16 cellular contexts compared by ENCODE assay signal in the genomic region with DNA sequence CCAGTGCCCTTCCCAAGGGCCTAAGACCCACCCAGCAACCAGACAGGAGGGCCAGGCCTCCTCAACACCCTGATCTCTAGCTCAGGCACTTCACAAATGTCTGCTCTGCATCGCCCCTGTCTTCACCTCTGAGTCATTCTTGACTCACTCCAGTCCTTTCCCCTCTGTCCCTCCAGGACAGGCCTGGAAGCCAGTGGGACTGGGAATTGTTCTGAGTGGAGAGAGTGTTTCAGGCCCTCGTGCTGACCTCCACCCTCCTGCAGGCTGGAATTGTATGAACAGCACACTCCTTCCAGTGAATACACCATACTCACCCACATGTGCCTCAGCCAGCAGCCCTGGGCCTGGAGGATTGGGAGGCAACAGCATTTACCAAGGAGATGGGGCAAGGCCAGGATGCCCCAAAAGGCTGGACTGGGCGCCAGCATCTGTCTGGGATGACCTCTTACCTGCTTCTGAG.
DNase-seq lines count a peak whose midpoint lies in the region; ATAC-seq, FAIRE-seq and TF ChIP-seq lines count a peak whose summit lies in the region.
"Had no signal": no experiment of that assay in that cellular context is flagged by ENCODE, and none has a peak within 500 bp of the region (broad histone marks: within the 10 kb centered on the region; RNA-seq: fewer than 3 reads in every experiment).

No MANE protein-coding gene starts in this region.

- H3K9ac ChIP-seq in K562 (ENCODE audit: insufficient read depth in 1 of 2, low read depth in 2 of 2, low read length in 2 of 2): no peak overlapping the region

- TF ChIP-seq POLR2A in K562 (conservative IDR thresholded peaks at IDR 0.05): no peak

- no peak overlapping the region for H3K4me3 Mint-ChIP-seq in activated T-cell treated with anti-CD3 and anti-CD28 coated beads, Interleukin-2, amount 50 U/mL, for 72 hours
- H3K4me3 Mint-ChIP-seq: brain had no signal

- FAIRE-seq in K562 (lab: Jason Lieb, UNC) (no peak), urothelium cell line (lab: Jason Lieb, UNC) (peak; percentile 69)
- FAIRE-seq: pancreas had no signal

- BruUV-seq in K562 (replicated peaks; lab: Mats Ljungman, UMichigan): no TSS peak

- H4K20me1 ChIP-seq in K562 (replicated peaks; ENCODE audit: control insufficient read depth, insufficient read depth, low read length): no peaks in the 10 kb centered on the region

- in situ Hi-C loops in K562 (cut with MboI): no loop called here

- H3K4me1 ChIP-seq in K562 (replicated peaks in 1 of 2; ENCODE audit: control insufficient read depth in 2 of 2, insufficient read depth in 2 of 2, low read length in 2 of 2) (no peaks in the 10 kb centered on the region), left ventricle myocardium inferior (peaks cover 17% of the 10 kb centered on the region)
- H3K4me1 ChIP-seq: lower lobe of right lung, pancreas, stomach had no signal

- TF ChIP-seq RAD21 in K562 (CRISPR knock-in tag; conservative IDR thresholded peaks at IDR 0.05 in 1 of 2, IDR thresholded peaks at IDR 0.05 in 1 of 2): no peak

- no peaks in the 10 kb centered on the region for H3K36me3 Mint-ChIP-seq in activated T-cell treated with anti-CD3 and anti-CD28 coated beads, Interleukin-2, amount 50 U/mL, for 72 hours (ENCODE audit: insufficient read depth in 2 of 2)
- H3K36me3 Mint-ChIP-seq: brain had no signal

- no peak overlapping the region for H3K4me3 ChIP-seq in K562
- H3K4me3 ChIP-seq in left ventricle myocardium inferior: no peak overlapping the region
- H3K4me3 ChIP-seq: lower lobe of right lung, pancreas, stomach had no signal

- no peak overlapping the region for H2AFZ ChIP-seq in K562 (ENCODE audit: low read depth, low read length)

- H3K27ac Mint-ChIP-seq in activated T-cell treated with anti-CD3 and anti-CD28 coated beads, Interleukin-2, amount 50 U/mL, for 72 hours: no peak overlapping the region
- H3K27ac Mint-ChIP-seq: brain had no signal

- no peak overlapping the region for H3K4me2 ChIP-seq in K562 (ENCODE audit: insufficient read depth, low read length)

- TF ChIP-seq EP300 in K562 (IDR thresholded peaks at IDR 0.05; ENCODE audit: low read length): no peak

- H3K9me1 ChIP-seq in K562 (ENCODE audit: control insufficient read depth, insufficient read depth, low read length): no peaks in the 10 kb centered on the region

- ATAC-seq in K562: no peak
- no peak for ATAC-seq in activated T-cell treated with anti-CD3 and anti-CD28 coated beads, Interleukin-2, amount 50 U/mL, for 72 hours (replicated peaks in 1 of 2)
- ATAC-seq: lower lobe of right lung had no signal

- POLR2A ChIA-PET in K562 (lab: Yijun Ruan, JAX): no interaction called here

- H3K27me3 ChIP-seq in K562 (ENCODE audit: control insufficient read depth in 2 of 2, insufficient read depth in 2 of 2, low read length in 2 of 2) (peaks cover 0 to 4% of the 10 kb centered on the region in 2 experiments; a peak in 1 of 5 replicates), left ventricle myocardium inferior (ENCODE audit: low read depth) (no peaks in the 10 kb centered on the region)
- H3K27me3 ChIP-seq: pancreas, stomach had no signal

- H3K79me2 ChIP-seq in K562 (ENCODE audit: control insufficient read depth, insufficient read depth, low read length): no peaks in the 10 kb centered on the region

- 0% methylated on average over 2 of the region's 3 CpGs for WGBS in K562 (ENCODE audit: insufficient coverage, low coverage, missing lambda C conversion rate)

- DNase-seq in DMS53 (lab: John Stamatoyannopoulos, UW) (peak; percentile 32), DMS53 treated with DMSO at 0.1 percent for 48 hours (lab: John Stamatoyannopoulos, UW; ENCODE audit: unreplicated experiment) (no peak), K562 (ENCODE audit: extremely low read depth in 1 of 4, low spot score in 3 of 4) (no peak), left ventricle myocardium inferior (peak; percentile 29), urothelium cell line (ENCODE audit: low spot score) (peak; percentile 50), NCI-H1417 treated with DMSO at 0.1 percent for 48 hours (lab: John Stamatoyannopoulos, UW) (no peak), 8988T (no peak)
- DNase-seq in activated T-cell treated with anti-CD3 and anti-CD28 coated beads, Interleukin-2, amount 50 U/mL, for 72 hours: no peak
- DNase-seq: lower lobe of right lung; NCI-H1436 treated with DMSO at 0.1 percent for 48 hours; NCI-H82; pancreas; stimulated activated CD4-positive, alpha-beta T cell treated with anti-CD3 and anti-CD28 coated beads, Interleukin-4, amount 100 ng/mL, for 1 hour; stomach had no signal

- intact Hi-C loops in K562 (cut with micrococcal nuclease) (no loop called here), left ventricle myocardium inferior (cut with micrococcal nuclease) (no loop called here)

- no peaks in the 10 kb centered on the region for H3K4me1 Mint-ChIP-seq in activated T-cell treated with anti-CD3 and anti-CD28 coated beads, Interleukin-2, amount 50 U/mL, for 72 hours (ENCODE audit: low read depth)
- H3K4me1 Mint-ChIP-seq: brain had no signal

- H3K27me3 Mint-ChIP-seq in activated T-cell treated with anti-CD3 and anti-CD28 coated beads, Interleukin-2, amount 50 U/mL, for 72 hours (ENCODE audit: low read depth): peaks cover 11% of the 10 kb centered on the region

- CTCF ChIA-PET in K562 (lab: Yijun Ruan, JAX; ENCODE audit: low intra/inter-chr PET ratio): no interaction called here

- no peak overlapping the region for H3K27ac ChIP-seq in K562 (ENCODE audit: extremely low read depth, low read depth, low read length)
- H3K27ac ChIP-seq in left ventricle myocardium inferior (replicated peaks): no peak overlapping the region
- H3K27ac ChIP-seq: 22Rv1, lower lobe of right lung, pancreas, stomach had no signal

- no peaks in the 10 kb centered on the region for H3K36me3 ChIP-seq in K562 (ENCODE audit: control insufficient read depth, insufficient read depth, low read length)
- H3K36me3 ChIP-seq in left ventricle myocardium inferior: no peaks in the 10 kb centered on the region
- H3K36me3 ChIP-seq: lower lobe of right lung, pancreas, stomach had no signal

- no peak for TF ChIP-seq CTCF in K562 (IDR thresholded peaks at IDR 0.05 in 2 of 3, conservative IDR thresholded peaks at IDR 0.05 in 1 of 3; ENCODE audit: insufficient read depth in 2 of 3, low read depth in 1 of 3, low read length in 3 of 3)
- no peak for TF ChIP-seq CTCF in left ventricle myocardium inferior (IDR thresholded peaks at IDR 0.05; ENCODE audit: borderline replicate concordance)

- H3K9me3 ChIP-seq in K562 (replicated peaks; ENCODE audit: control insufficient read depth, insufficient read depth, low read depth, low read length) (no peaks in the 10 kb centered on the region), left ventricle myocardium inferior (replicated peaks) (no peaks in the 10 kb centered on the region)
- H3K9me3 ChIP-seq: lower lobe of right lung, pancreas, stomach had no signal

- no peaks in the 10 kb centered on the region for H3K9me3 Mint-ChIP-seq in activated T-cell treated with anti-CD3 and anti-CD28 coated beads, Interleukin-2, amount 50 U/mL, for 72 hours

TF ChIP-seq in K562, 482 proteins besides CTCF, POLR2A, EP300 and RAD21:
- peak; percentile 60 for TF ChIP-seq FOSL1 (tag; conservative IDR thresholded peaks at IDR 0.05)
- no peak for TF ChIP-seq MEF2A (IDR thresholded peaks at IDR 0.05; ENCODE audit: control insufficient read depth, low read depth, low read length)

Comparison
In these comparisons a context has a peak if more than half of its experiments do, and no peak if none do; other contexts are left out.
1. DNase-seq: peak in DMS53 (single experiment), left ventricle myocardium inferior (single experiment) and urothelium cell line (single experiment); none in DMS53 treated with DMSO at 0.1 percent for 48 hours (single experiment), K562 (0 of 4), NCI-H1417 treated with DMSO at 0.1 percent for 48 hours (single experiment), 8988T (single experiment) and activated T-cell treated with anti-CD3 and anti-CD28 coated beads, Interleukin-2, amount 50 U/mL, for 72 hours (0 of 2).